In the genomic region with DNA sequence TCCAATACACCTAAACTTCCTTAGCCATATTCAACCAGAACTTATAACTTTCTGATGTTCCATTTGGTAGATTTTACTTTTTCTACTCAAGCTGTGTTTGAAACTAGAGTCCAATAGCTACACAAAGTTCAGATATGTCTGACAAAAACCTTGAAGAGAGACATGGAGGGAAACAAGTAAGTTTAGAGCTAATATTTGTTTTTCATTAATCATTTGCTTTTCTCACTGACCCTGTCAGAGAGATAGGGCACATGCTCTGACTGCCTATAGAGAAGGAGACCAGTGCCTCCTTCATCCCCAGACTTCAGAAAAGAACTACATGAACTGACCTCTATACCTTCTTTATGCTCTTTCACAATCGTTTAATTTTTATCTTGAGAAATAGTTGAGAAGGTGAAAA, we compare ENCODE assay signal across 1 cellular context.
TF ChIP-seq lines count a peak whose summit lies in the region.

No MANE protein-coding gene starts in this region.

TF ChIP-seq in HepG2, 621 proteins besides CTCF, POLR2A, EP300 and RAD21 (continued from another document and continues in another):
- TF ChIP-seq DRAP1 (CRISPR knock-in tag; IDR thresholded peaks at IDR 0.05), result 0 out of 2 replicates have a peak, but pooled peaks have one; percentile 23
- TF ChIP-seq MYC (CRISPR knock-in tag; IDR thresholded peaks at IDR 0.05; ENCODE audit: borderline replicate concordance), result no peak
- TF ChIP-seq SOX13 (IDR thresholded peaks at IDR 0.05), result no peak
- peak in 1 of 2 experiments; percentile 62; a peak in 1 of 4 replicates for TF ChIP-seq SOX13 (CRISPR knock-in tag; conservative IDR thresholded peaks at IDR 0.05 in 1 of 2, IDR thresholded peaks at IDR 0.05 in 1 of 2)
- peak; percentile 34; the same call in 1 of the 2 replicates for TF ChIP-seq TFDP1 (CRISPR knock-in tag; IDR thresholded peaks at IDR 0.05; ENCODE audit: borderline replicate concordance)
- peak; percentile 41; the same call in 1 of the 2 replicates for TF ChIP-seq POGZ (CRISPR knock-in tag; IDR thresholded peaks at IDR 0.05)
- peak; percentile 70 for TF ChIP-seq GATAD2A (CRISPR knock-in tag; IDR thresholded peaks at IDR 0.05)
- no peak for TF ChIP-seq RXRA (CRISPR knock-in tag; IDR thresholded peaks at IDR 0.05)
- TF ChIP-seq CHCHD3 (CRISPR knock-in tag; IDR thresholded peaks at IDR 0.05), result no peak
- TF ChIP-seq TAF1 (CRISPR knock-in tag; IDR thresholded peaks at IDR 0.05), result no peak
- no peak for TF ChIP-seq HIVEP1 (CRISPR knock-in tag; IDR thresholded peaks at IDR 0.05)
- TF ChIP-seq BCL6 (CRISPR knock-in tag; IDR thresholded peaks at IDR 0.05), result peak; percentile 62
- TF ChIP-seq NR2F2 (IDR thresholded peaks at IDR 0.05; ENCODE audit: borderline replicate concordance, low read depth), result 0 out of 2 replicates have a peak, but pooled peaks have one; percentile 59
- no peak for TF ChIP-seq ELF4 (CRISPR knock-in tag; IDR thresholded peaks at IDR 0.05; ENCODE audit: borderline replicate concordance)
- TF ChIP-seq SIX1 (CRISPR knock-in tag; IDR thresholded peaks at IDR 0.05; ENCODE audit: borderline replicate concordance), result peak; percentile 45; the same call in 1 of the 2 replicates
- peak; percentile 62 for TF ChIP-seq RARA (CRISPR knock-in tag; IDR thresholded peaks at IDR 0.05)
- peak; percentile 64 for TF ChIP-seq NCOA2 (CRISPR knock-in tag; IDR thresholded peaks at IDR 0.05)
- no peak for TF ChIP-seq JDP2 (CRISPR knock-in tag; IDR thresholded peaks at IDR 0.05; ENCODE audit: borderline replicate concordance)
- no peak for TF ChIP-seq U2AF1 (optimal IDR thresholded peaks at IDR 0.05; ENCODE audit: low read depth, low read length)
- no peak for TF ChIP-seq ZNF563 (CRISPR knock-in tag; IDR thresholded peaks at IDR 0.05)
- peak; percentile 86 for TF ChIP-seq MIXL1 (CRISPR knock-in tag; IDR thresholded peaks at IDR 0.05)
- TF ChIP-seq, protein P1, sequence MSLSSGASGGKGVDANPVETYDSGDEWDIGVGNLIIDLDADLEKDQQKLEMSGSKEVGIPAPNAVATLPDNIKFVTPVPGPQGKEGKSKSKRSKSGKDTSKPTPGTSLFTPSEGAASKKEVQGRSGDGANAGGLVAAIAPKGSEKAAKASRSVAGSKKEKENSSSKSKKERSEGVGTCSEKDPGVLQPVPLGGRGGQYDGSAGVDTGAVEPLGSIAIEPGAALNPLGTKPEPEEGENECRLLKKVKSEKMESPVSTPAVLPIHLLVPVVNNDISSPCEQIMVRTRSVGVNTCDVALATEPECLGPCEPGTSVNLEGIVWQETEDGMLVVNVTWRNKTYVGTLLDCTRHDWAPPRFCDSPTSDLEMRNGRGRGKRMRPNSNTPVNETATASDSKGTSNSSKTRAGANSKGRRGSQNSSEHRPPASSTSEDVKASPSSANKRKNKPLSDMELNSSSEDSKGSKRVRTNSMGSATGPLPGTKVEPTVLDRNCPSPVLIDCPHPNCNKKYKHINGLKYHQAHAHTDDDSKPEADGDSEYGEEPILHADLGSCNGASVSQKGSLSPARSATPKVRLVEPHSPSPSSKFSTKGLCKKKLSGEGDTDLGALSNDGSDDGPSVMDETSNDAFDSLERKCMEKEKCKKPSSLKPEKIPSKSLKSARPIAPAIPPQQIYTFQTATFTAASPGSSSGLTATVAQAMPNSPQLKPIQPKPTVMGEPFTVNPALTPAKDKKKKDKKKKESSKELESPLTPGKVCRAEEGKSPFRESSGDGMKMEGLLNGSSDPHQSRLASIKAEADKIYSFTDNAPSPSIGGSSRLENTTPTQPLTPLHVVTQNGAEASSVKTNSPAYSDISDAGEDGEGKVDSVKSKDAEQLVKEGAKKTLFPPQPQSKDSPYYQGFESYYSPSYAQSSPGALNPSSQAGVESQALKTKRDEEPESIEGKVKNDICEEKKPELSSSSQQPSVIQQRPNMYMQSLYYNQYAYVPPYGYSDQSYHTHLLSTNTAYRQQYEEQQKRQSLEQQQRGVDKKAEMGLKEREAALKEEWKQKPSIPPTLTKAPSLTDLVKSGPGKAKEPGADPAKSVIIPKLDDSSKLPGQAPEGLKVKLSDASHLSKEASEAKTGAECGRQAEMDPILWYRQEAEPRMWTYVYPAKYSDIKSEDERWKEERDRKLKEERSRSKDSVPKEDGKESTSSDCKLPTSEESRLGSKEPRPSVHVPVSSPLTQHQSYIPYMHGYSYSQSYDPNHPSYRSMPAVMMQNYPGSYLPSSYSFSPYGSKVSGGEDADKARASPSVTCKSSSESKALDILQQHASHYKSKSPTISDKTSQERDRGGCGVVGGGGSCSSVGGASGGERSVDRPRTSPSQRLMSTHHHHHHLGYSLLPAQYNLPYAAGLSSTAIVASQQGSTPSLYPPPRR (CRISPR knock-in tag; IDR thresholded peaks at IDR 0.05; ENCODE audit: borderline replicate concordance), result peak; percentile 45; the same call in 1 of the 2 replicates
- no peak for TF ChIP-seq FOXP1 (IDR thresholded peaks at IDR 0.05)
- TF ChIP-seq FOXP1 (CRISPR knock-in tag; IDR thresholded peaks at IDR 0.05), result 0 out of 2 replicates have a peak, but pooled peaks have one; percentile 22
- TF ChIP-seq ZNF136 (CRISPR knock-in tag; IDR thresholded peaks at IDR 0.05; ENCODE audit: low read depth), result no peak
- peak; percentile 49; the same call in 1 of the 2 replicates for TF ChIP-seq SAP130 (CRISPR knock-in tag; IDR thresholded peaks at IDR 0.05; ENCODE audit: low read depth)
- 0 out of 2 replicates have a peak, but pooled peaks have one; percentile 15 for TF ChIP-seq CEBPB (IDR thresholded peaks at IDR 0.05; ENCODE audit: borderline replicate concordance, low read depth, low read length)
- TF ChIP-seq KLF12 (CRISPR knock-in tag; IDR thresholded peaks at IDR 0.05; ENCODE audit: borderline replicate concordance), result no peak
- TF ChIP-seq ZNF644 (CRISPR knock-in tag; IDR thresholded peaks at IDR 0.05; ENCODE audit: low read depth), result peak; percentile 59; the same call in 1 of the 2 replicates
- no peak for TF ChIP-seq XRCC5 (optimal IDR thresholded peaks at IDR 0.05; ENCODE audit: low read length)
- TF ChIP-seq ZNF326 (CRISPR knock-in tag; IDR thresholded peaks at IDR 0.05; ENCODE audit: borderline replicate concordance), result no peak
- TF ChIP-seq ATF7-NPFF (CRISPR knock-in tag; IDR thresholded peaks at IDR 0.05; ENCODE audit: low read depth), result no peak
- TF ChIP-seq, protein P2, sequence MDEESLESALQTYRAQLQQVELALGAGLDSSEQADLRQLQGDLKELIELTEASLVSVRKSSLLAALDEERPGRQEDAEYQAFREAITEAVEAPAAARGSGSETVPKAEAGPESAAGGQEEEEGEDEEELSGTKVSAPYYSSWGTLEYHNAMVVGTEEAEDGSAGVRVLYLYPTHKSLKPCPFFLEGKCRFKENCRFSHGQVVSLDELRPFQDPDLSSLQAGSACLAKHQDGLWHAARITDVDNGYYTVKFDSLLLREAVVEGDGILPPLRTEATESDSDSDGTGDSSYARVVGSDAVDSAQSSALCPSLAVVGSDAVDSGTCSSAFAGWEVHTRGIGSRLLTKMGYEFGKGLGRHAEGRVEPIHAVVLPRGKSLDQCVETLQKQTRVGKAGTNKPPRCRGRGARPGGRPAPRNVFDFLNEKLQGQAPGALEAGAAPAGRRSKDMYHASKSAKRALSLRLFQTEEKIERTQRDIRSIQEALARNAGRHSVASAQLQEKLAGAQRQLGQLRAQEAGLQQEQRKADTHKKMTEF (CRISPR knock-in tag; IDR thresholded peaks at IDR 0.05), result 0 out of 2 replicates have a peak, but pooled peaks have one; percentile 28
- TF ChIP-seq DNMT1 (CRISPR knock-in tag; IDR thresholded peaks at IDR 0.05), result no peak
- peak; percentile 64; the same call in 1 of the 2 replicates for TF ChIP-seq NFIC (IDR thresholded peaks at IDR 0.05; ENCODE audit: low read length)
- TF ChIP-seq POLR2AphosphoS5 (IDR thresholded peaks at IDR 0.05; ENCODE audit: low read depth, low read length), result peak; percentile 31; the same call in 1 of the 2 replicates
- TF ChIP-seq MZF1 (CRISPR knock-in tag; IDR thresholded peaks at IDR 0.05; ENCODE audit: borderline replicate concordance), result no peak
- peak; percentile 76 for TF ChIP-seq PPARG (CRISPR knock-in tag; conservative IDR thresholded peaks at IDR 0.05)
- no peak for TF ChIP-seq ZNF280B (CRISPR knock-in tag; IDR thresholded peaks at IDR 0.05; ENCODE audit: borderline replicate concordance)
- TF ChIP-seq ATF4 (CRISPR knock-in tag; IDR thresholded peaks at IDR 0.05), result no peak
- peak; percentile 77 for TF ChIP-seq HOXA5 (CRISPR knock-in tag; IDR thresholded peaks at IDR 0.05)
- no peak for TF ChIP-seq ZFP62 (CRISPR knock-in tag; IDR thresholded peaks at IDR 0.05)
- TF ChIP-seq, protein P3, sequence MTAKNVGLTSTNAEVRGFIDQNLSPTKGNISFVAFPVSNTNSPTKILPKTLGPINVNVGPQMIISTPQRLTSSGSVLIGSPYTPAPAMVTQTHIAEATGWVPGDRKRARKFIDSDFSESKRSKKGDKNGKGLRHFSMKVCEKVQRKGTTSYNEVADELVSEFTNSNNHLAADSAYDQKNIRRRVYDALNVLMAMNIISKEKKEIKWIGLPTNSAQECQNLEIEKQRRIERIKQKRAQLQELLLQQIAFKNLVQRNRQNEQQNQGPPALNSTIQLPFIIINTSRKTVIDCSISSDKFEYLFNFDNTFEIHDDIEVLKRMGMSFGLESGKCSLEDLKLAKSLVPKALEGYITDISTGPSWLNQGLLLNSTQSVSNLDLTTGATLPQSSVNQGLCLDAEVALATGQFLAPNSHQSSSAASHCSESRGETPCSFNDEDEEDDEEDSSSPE (CRISPR knock-in tag; IDR thresholded peaks at IDR 0.05), result 0 out of 2 replicates have a peak, but pooled peaks have one; percentile 47
- no peak for TF ChIP-seq BCL3 (CRISPR knock-in tag; IDR thresholded peaks at IDR 0.05)
- no peak for TF ChIP-seq GLI4 (CRISPR knock-in tag; IDR thresholded peaks at IDR 0.05; ENCODE audit: borderline replicate concordance)
- TF ChIP-seq ARNT (IDR thresholded peaks at IDR 0.05), result no peak
- TF ChIP-seq ZNF30 (CRISPR knock-in tag; IDR thresholded peaks at IDR 0.05), result no peak
- TF ChIP-seq ERF (CRISPR knock-in tag; IDR thresholded peaks at IDR 0.05), result peak; percentile 30; the same call in 1 of the 2 replicates
- TF ChIP-seq, protein P4, sequence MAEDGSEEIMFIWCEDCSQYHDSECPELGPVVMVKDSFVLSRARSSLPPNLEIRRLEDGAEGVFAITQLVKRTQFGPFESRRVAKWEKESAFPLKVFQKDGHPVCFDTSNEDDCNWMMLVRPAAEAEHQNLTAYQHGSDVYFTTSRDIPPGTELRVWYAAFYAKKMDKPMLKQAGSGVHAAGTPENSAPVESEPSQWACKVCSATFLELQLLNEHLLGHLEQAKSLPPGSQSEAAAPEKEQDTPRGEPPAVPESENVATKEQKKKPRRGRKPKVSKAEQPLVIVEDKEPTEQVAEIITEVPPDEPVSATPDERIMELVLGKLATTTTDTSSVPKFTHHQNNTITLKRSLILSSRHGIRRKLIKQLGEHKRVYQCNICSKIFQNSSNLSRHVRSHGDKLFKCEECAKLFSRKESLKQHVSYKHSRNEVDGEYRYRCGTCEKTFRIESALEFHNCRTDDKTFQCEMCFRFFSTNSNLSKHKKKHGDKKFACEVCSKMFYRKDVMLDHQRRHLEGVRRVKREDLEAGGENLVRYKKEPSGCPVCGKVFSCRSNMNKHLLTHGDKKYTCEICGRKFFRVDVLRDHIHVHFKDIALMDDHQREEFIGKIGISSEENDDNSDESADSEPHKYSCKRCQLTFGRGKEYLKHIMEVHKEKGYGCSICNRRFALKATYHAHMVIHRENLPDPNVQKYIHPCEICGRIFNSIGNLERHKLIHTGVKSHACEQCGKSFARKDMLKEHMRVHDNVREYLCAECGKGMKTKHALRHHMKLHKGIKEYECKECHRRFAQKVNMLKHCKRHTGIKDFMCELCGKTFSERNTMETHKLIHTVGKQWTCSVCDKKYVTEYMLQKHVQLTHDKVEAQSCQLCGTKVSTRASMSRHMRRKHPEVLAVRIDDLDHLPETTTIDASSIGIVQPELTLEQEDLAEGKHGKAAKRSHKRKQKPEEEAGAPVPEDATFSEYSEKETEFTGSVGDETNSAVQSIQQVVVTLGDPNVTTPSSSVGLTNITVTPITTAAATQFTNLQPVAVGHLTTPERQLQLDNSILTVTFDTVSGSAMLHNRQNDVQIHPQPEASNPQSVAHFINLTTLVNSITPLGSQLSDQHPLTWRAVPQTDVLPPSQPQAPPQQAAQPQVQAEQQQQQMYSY (CRISPR knock-in tag; IDR thresholded peaks at IDR 0.05), result no peak
- TF ChIP-seq KLF6 (CRISPR knock-in tag; IDR thresholded peaks at IDR 0.05), result peak; percentile 40; the same call in 1 of the 2 replicates
- peak; percentile 41; the same call in 1 of the 2 replicates for TF ChIP-seq THAP11 (CRISPR knock-in tag; IDR thresholded peaks at IDR 0.05)
